Comparison of ENCODE assay signal across 1 cellular context in genomic region chr4:150080875-150081274, GRCh38.
TF ChIP-seq lines count a peak whose summit lies in the region.

No MANE protein-coding gene starts in this region.

TF ChIP-seq in IMR-90, 13 proteins besides CTCF, POLR2A, EP300 and RAD21 (continued from another document):
- TF ChIP-seq MXI1 (IDR thresholded peaks at IDR 0.05; ENCODE audit: borderline replicate concordance, low read depth, low read length), result no peak
- TF ChIP-seq RFX5 (IDR thresholded peaks at IDR 0.05; ENCODE audit: low read depth, low read length), result no peak
- no peak for TF ChIP-seq RCOR1 (IDR thresholded peaks at IDR 0.05; ENCODE audit: insufficient replicate concordance, low read length)
- TF ChIP-seq SMC3 (IDR thresholded peaks at IDR 0.05; ENCODE audit: low read depth, low read length), result no peak
